In genomic region chr6:136477548-136477947, GRCh38 we compare ENCODE assay signal across 4 cellular contexts.
TF ChIP-seq lines count a peak whose summit lies in the region.

No MANE protein-coding gene starts in this region.

TF ChIP-seq in SK-N-SH, 30 proteins besides CTCF, POLR2A, EP300 and RAD21 (continued from another document):
- TF ChIP-seq REST (IDR thresholded peaks at IDR 0.05; ENCODE audit: low read depth, low read length) (peak; percentile 71; the same call in 1 of the 2 replicates), RFX5 (IDR thresholded peaks at IDR 0.05; ENCODE audit: low read length) (no peak), CHD2 (IDR thresholded peaks at IDR 0.05; ENCODE audit: low read length, partially characterized antibody) (no peak)

TF ChIP-seq in SK-N-SH treated with all-trans-retinoic acid at 6 μM for 48 hours, 23 proteins besides CTCF, POLR2A, EP300 and RAD21 (continued from another document and continues in another):
- TF ChIP-seq TSHZ2 (CRISPR knock-in tag; IDR thresholded peaks at IDR 0.05), result no peak
- no peak for TF ChIP-seq ESRRG (CRISPR knock-in tag; IDR thresholded peaks at IDR 0.05)
- no peak for TF ChIP-seq SNAI2 (CRISPR knock-in tag; IDR thresholded peaks at IDR 0.05)
- TF ChIP-seq ZFP3 (CRISPR knock-in tag; IDR thresholded peaks at IDR 0.05), result no peak
- no peak for TF ChIP-seq POU6F1 (CRISPR knock-in tag; IDR thresholded peaks at IDR 0.05; ENCODE audit: borderline replicate concordance, low read depth)
- no peak for TF ChIP-seq TOX (CRISPR knock-in tag; IDR thresholded peaks at IDR 0.05; ENCODE audit: borderline replicate concordance)
- TF ChIP-seq PATZ1 (CRISPR knock-in tag; IDR thresholded peaks at IDR 0.05; ENCODE audit: borderline replicate concordance), result no peak
- no peak for TF ChIP-seq TCF4 (CRISPR knock-in tag; IDR thresholded peaks at IDR 0.05; ENCODE audit: borderline replicate concordance)
- no peak for TF ChIP-seq RARB (CRISPR knock-in tag; IDR thresholded peaks at IDR 0.05)
- no peak for TF ChIP-seq ZNF8 (CRISPR knock-in tag; IDR thresholded peaks at IDR 0.05)
- TF ChIP-seq CSDC2 (CRISPR knock-in tag; IDR thresholded peaks at IDR 0.05), result no peak
- no peak for TF ChIP-seq PPARA (CRISPR knock-in tag; IDR thresholded peaks at IDR 0.05; ENCODE audit: borderline replicate concordance)

TF ChIP-seq in Ishikawa, 13 proteins besides CTCF, POLR2A, EP300 and RAD21:
- peak; percentile 81 for TF ChIP-seq REST (IDR thresholded peaks at IDR 0.05; ENCODE audit: low read depth)
- TF ChIP-seq FOXM1 (IDR thresholded peaks at IDR 0.05; ENCODE audit: borderline replicate concordance, low read depth), result no peak
- no peak for TF ChIP-seq EGR1 (IDR thresholded peaks at IDR 0.05)

TF ChIP-seq in K562, 482 proteins besides CTCF, POLR2A, EP300 and RAD21 (continued from another document):
- TF ChIP-seq REST (CRISPR knock-in tag; IDR thresholded peaks at IDR 0.05; ENCODE audit: low read depth) (0 out of 2 replicates have a peak, but pooled peaks have one; percentile 46), THRA (IDR thresholded peaks at IDR 0.05) (no peak), EHMT2 (IDR thresholded peaks at IDR 0.05) (peak; percentile 71), MBD2 (IDR thresholded peaks at IDR 0.05; ENCODE audit: borderline replicate concordance, low read depth) (no peak), ZBED1 (IDR thresholded peaks at IDR 0.05) (no peak), FOXA3 (CRISPR knock-in tag; conservative IDR thresholded peaks at IDR 0.05 in 1 of 2, IDR thresholded peaks at IDR 0.05 in 1 of 2) (no peak), ETV6 (IDR thresholded peaks at IDR 0.05; ENCODE audit: borderline replicate concordance in 1 of 2, low read depth in 2 of 2, low read length in 1 of 2) (no peak), ETV6 (CRISPR knock-in tag; IDR thresholded peaks at IDR 0.05; ENCODE audit: borderline replicate concordance) (no peak), ILF3 (IDR thresholded peaks at IDR 0.05; ENCODE audit: borderline replicate concordance) (no peak), ZNF197 (CRISPR knock-in tag; IDR thresholded peaks at IDR 0.05; ENCODE audit: low read depth) (no peak), ARID3B (CRISPR knock-in tag; IDR thresholded peaks at IDR 0.05; ENCODE audit: borderline replicate concordance) (no peak)
